8 cellular contexts compared by ENCODE assay signal in genomic region chr16:30122621-30123160, GRCh38. TPM values are rescaled to one million over a fixed set of nuclear protein-coding genes. Genes with fewer than 3 reads are reported as not detected.
A peak's percentile ranks its signal among the peaks of the same experiment; 100 is the strongest.
DNase-seq lines count a peak whose midpoint lies in the region; ATAC-seq and TF ChIP-seq lines count a peak whose summit lies in the region.

No MANE protein-coding gene starts in this region.

- in situ Hi-C loops in ACHN (cut with HindIII; ENCODE audit: low pct_ligation_motif_present, low pct_unique_long_range_greater_than_20kb, low sequenced_read_pairs) = no loop called here

- H3K4me1 ChIP-seq in HCT116 (ENCODE audit: control insufficient read depth in 1 of 2, insufficient read depth in 2 of 2, low read length in 2 of 2) (peaks cover 10 to 20% of the 10 kb centered on the region in 2 experiments), ovary (ENCODE audit: insufficient read depth) (no peaks in the 10 kb centered on the region)

- no TSS peak for BruUV-seq in HCT116 (replicated peaks; lab: Mats Ljungman, UMichigan)

- peak overlapping the region; percentile 88 for H3K4me3 Mint-ChIP-seq in activated CD4-positive, alpha-beta memory T cell treated with anti-CD3 and anti-CD28 coated beads, Interleukin-2, amount 10 ng/mL, durations not matched to agents 7 days and 5 days

- no peaks in the 10 kb centered on the region for H3K27me3 Mint-ChIP-seq in activated CD4-positive, alpha-beta memory T cell treated with anti-CD3 and anti-CD28 coated beads, Interleukin-2, amount 10 ng/mL, durations not matched to agents 7 days and 5 days

- CTCF ChIA-PET in HCT116 (lab: Charles Lee) = no interaction called here
- CTCF ChIA-PET in activated CD4-positive, alpha-beta memory T cell treated with anti-CD3 and anti-CD28 coated beads, Interleukin-2, amount 10 ng/mL, durations not matched to agents 7 days and 5 days (lab: Charles Lee) = interaction anchor here (3.0 kb wide), 2 partner anchors 10 to 11 kb away, joined by 12 to 15 read pairs; partner anchors contain the start of gene GDPD3

- H3K4me1 Mint-ChIP-seq in activated CD4-positive, alpha-beta memory T cell treated with anti-CD3 and anti-CD28 coated beads, Interleukin-2, amount 10 ng/mL, durations not matched to agents 7 days and 5 days = peaks cover 39% of the 10 kb centered on the region

- TF ChIP-seq CTCF in HCT116 (IDR thresholded peaks at IDR 0.05 in 2 of 3, conservative IDR thresholded peaks at IDR 0.05 in 1 of 3; ENCODE audit: borderline replicate concordance in 1 of 3, insufficient read depth in 1 of 3, low read depth in 2 of 3, low read length in 2 of 3) (no peak), foreskin fibroblast (IDR thresholded peaks at IDR 0.05; ENCODE audit: low read depth, low read length) (no peak), ovary (IDR thresholded peaks at IDR 0.05) (no peak)

- no peaks in the 10 kb centered on the region for H3K9me2 ChIP-seq in HCT116 (ENCODE audit: insufficient read depth)

- TF ChIP-seq EP300 in ovary (IDR thresholded peaks at IDR 0.05) = no peak

- peak overlapping the region; percentile 73 for H3K9ac ChIP-seq in HCT116 (ENCODE audit: low read length)

- no peaks in the 10 kb centered on the region for H3K79me2 ChIP-seq in HCT116 (ENCODE audit: insufficient read depth, low read length)

- POLR2A ChIA-PET in HCT116 (lab: Charles Lee) = interaction anchor here (1.3 kb wide), 1 partner anchor 8 kb away, joined by 3 read pairs; no protein-coding TSS in a partner anchor
- POLR2A ChIA-PET in activated CD4-positive, alpha-beta memory T cell treated with anti-CD3 and anti-CD28 coated beads, Interleukin-2, amount 10 ng/mL, durations not matched to agents 7 days and 5 days (lab: Charles Lee) = interaction anchor here (1.8 to 3.3 kb wide), 3 partner anchors 9 to 63 kb away, joined by 5 to 21 read pairs (median 14); partner anchors contain the start of genes CORO1A and GDPD3

- H3K4me3 ChIP-seq in HCT116 (replicated peaks in 1 of 2; ENCODE audit: low read depth in 1 of 2, low read length in 2 of 2) = peak overlapping the region; percentile 70
- peak overlapping the region; percentile 87 to 88 for H3K4me3 ChIP-seq in foreskin fibroblast (ENCODE audit: low read depth in 1 of 2, low read length in 2 of 2)
- peak overlapping the region; percentile 96 for H3K4me3 ChIP-seq in ovary

- WGBS in ovary, 3 donors = 0 to 3% (median 1%) methylated on average over 18 to 41 of the region's 41 CpGs

- no peaks in the 10 kb centered on the region for H3K36me3 ChIP-seq in HCT116 (ENCODE audit: control insufficient read depth in 1 of 2, insufficient read depth in 2 of 2, low read length in 2 of 2)
- no peaks in the 10 kb centered on the region for H3K36me3 ChIP-seq in ovary

- intact Hi-C loops in HCT116 (cut with micrococcal nuclease) (no loop called here), ovary (cut with DNase I) (no loop called here)

- H3K36me3 Mint-ChIP-seq in activated CD4-positive, alpha-beta memory T cell treated with anti-CD3 and anti-CD28 coated beads, Interleukin-2, amount 10 ng/mL, durations not matched to agents 7 days and 5 days (ENCODE audit: low read depth) = peaks cover 19% of the 10 kb centered on the region

- H2AFZ ChIP-seq in HCT116 (ENCODE audit: low read depth, low read length, poor library complexity, severe bottlenecking) = no peak overlapping the region

- no peaks in the 10 kb centered on the region for H3K27me3 ChIP-seq in HCT116 (ENCODE audit: insufficient read depth, low read length)
- no peaks in the 10 kb centered on the region for H3K27me3 ChIP-seq in ovary

- TF ChIP-seq RAD21 in HCT116 (IDR thresholded peaks at IDR 0.05; ENCODE audit: low read depth) = no peak

- ATAC-seq in HCT116 (peak; percentile 27), GM18909 (IDR thresholded peaks at IDR 0.05; ENCODE audit: poor library complexity, unreplicated experiment) (no peak)

- DNase-seq in ACHN (peak; percentile 15), HCT116 (ENCODE audit: low read depth, low spot score) (no peak), foreskin fibroblast (peak in 1 of 2 donors; percentile 28), ovary (no peak), NCI-H1048 (lab: John Stamatoyannopoulos, UW) (no peak), NCI-H1417 treated with DMSO at 0.1 percent for 48 hours (lab: John Stamatoyannopoulos, UW) (no peak)
- DNase-seq in activated CD4-positive, alpha-beta memory T cell treated with anti-CD3 and anti-CD28 coated beads, Interleukin-2, amount 10 ng/mL, durations not matched to agents 7 days and 5 days = peak; percentile 28

- H3K9me3 ChIP-seq in HCT116 (ENCODE audit: control insufficient read depth in 1 of 2, insufficient read depth in 1 of 2, low read depth in 1 of 2, low read length in 2 of 2) (no peaks in the 10 kb centered on the region), ovary (no peaks in the 10 kb centered on the region)

- H3K4me2 ChIP-seq in HCT116 (ENCODE audit: low read length) = peak overlapping the region; percentile 83

- H4K20me1 ChIP-seq in HCT116 (ENCODE audit: insufficient read depth) = no peaks in the 10 kb centered on the region

- H3K27ac Mint-ChIP-seq in activated CD4-positive, alpha-beta memory T cell treated with anti-CD3 and anti-CD28 coated beads, Interleukin-2, amount 10 ng/mL, durations not matched to agents 7 days and 5 days = peak overlapping the region; percentile 82

- peak overlapping the region; percentile 59; the same call in 1 of the 2 replicates for H3K27ac ChIP-seq in HCT116 (ENCODE audit: low read depth, low read length)
- peak overlapping the region; percentile 81 to 83 for H3K27ac ChIP-seq in ovary

- no peaks in the 10 kb centered on the region for H3K9me3 Mint-ChIP-seq in activated CD4-positive, alpha-beta memory T cell treated with anti-CD3 and anti-CD28 coated beads, Interleukin-2, amount 10 ng/mL, durations not matched to agents 7 days and 5 days

- TF ChIP-seq POLR2A in HCT116 (IDR thresholded peaks at IDR 0.05; ENCODE audit: borderline replicate concordance, extremely low read depth, insufficient read depth, insufficient read length) (no peak), ovary (IDR thresholded peaks at IDR 0.05) (no peak)

- RAD21 ChIA-PET in HCT116 (lab: Charles Lee; ENCODE audit: low non-redundant PET in 1 of 2, low total read pairs in 2 of 2, uncharacterized antibody in 2 of 2, unreplicated experiment in 2 of 2) = no interaction called here

TF ChIP-seq in HCT116, 20 proteins besides CTCF, POLR2A, EP300 and RAD21:
- no peak for TF ChIP-seq SRF (IDR thresholded peaks at IDR 0.05; ENCODE audit: low read depth)

RNA-seq across cellular contexts. Expression of gene MAPK3, which starts 0.3 kb away (rescaled TPM):
- total RNA-seq in HCT116 (2021; ENCODE audit: unreplicated experiment) = 68.8 TPM
- 96.8 and 99.9 TPM in 2 replicates for polyA plus RNA-seq in HCT116 (2012)
- 100 to 1,000 TPM; 108 to 111 TPM for total RNA-seq in activated CD4-positive, alpha-beta memory T cell treated with anti-CD3 and anti-CD28 coated beads, Interleukin-2, amount 10 ng/mL, durations not matched to agents 7 days and 5 days
- total RNA-seq in ovary = 100 to 1,000 TPM in 5 of 7 donors, 10 to 100 TPM in 2; 41.7 to 136 (median 115) TPM
- 100 to 1,000 TPM; 116 to 171 TPM for polyA plus RNA-seq in ovary

RNA-seq across cellular contexts. Expression of gene GDPD3, which starts 9.4 kb away (rescaled TPM):
- total RNA-seq in HCT116 (2021; ENCODE audit: unreplicated experiment) (7.0 TPM), ovary (1 to 10 TPM; 2.6 to 7.5 (median 4.6) TPM)
- polyA plus RNA-seq in HCT116 (2012) = 4.3 and 5.2 TPM in 2 replicates
- 10 to 100 TPM; 11.5 to 12.3 TPM for total RNA-seq in activated CD4-positive, alpha-beta memory T cell treated with anti-CD3 and anti-CD28 coated beads, Interleukin-2, amount 10 ng/mL, durations not matched to agents 7 days and 5 days
- polyA plus RNA-seq in ovary = 1 to 10 TPM; 3.7 to 4.4 TPM

RNA-seq across cellular contexts. Expression of gene YPEL3, which starts 26.7 kb away (rescaled TPM):
- 10.9 TPM for total RNA-seq in HCT116 (2021; ENCODE audit: unreplicated experiment)
- 13.9 and 16.3 TPM in 2 replicates for polyA plus RNA-seq in HCT116 (2012)
- total RNA-seq in activated CD4-positive, alpha-beta memory T cell treated with anti-CD3 and anti-CD28 coated beads, Interleukin-2, amount 10 ng/mL, durations not matched to agents 7 days and 5 days = 100 to 1,000 TPM in 1 of 2 experiments, 10 to 100 TPM in 1; 99.4 to 106 TPM
- 10 to 100 TPM; 12.7 to 94.9 (median 63.1) TPM for total RNA-seq in ovary
- 100 to 1,000 TPM in 1 of 2 donors, 10 to 100 TPM in 1; 30.2 to 134 TPM for polyA plus RNA-seq in ovary

RNA-seq across cellular contexts. Expression of gene TBX6, which starts 31.0 kb away (rescaled TPM):
- total RNA-seq in HCT116 (2021; ENCODE audit: unreplicated experiment) (1.4 TPM), ovary (1 to 10 TPM in 3 of 7 donors, under 1 TPM in 4; 0.23 to 1.5 (median 0.75) TPM)
- 1.2 and 1.5 TPM in 2 replicates for polyA plus RNA-seq in HCT116 (2012)
- total RNA-seq in activated CD4-positive, alpha-beta memory T cell treated with anti-CD3 and anti-CD28 coated beads, Interleukin-2, amount 10 ng/mL, durations not matched to agents 7 days and 5 days = 1 to 10 TPM; 1.9 to 2.5 TPM
- polyA plus RNA-seq in ovary = 1 to 10 TPM in 1 of 2 donors, under 1 TPM in 1; 0.08 to 1.1 TPM

RNA-seq across cellular contexts. Expression of gene PPP4C, which starts 46.9 kb away (rescaled TPM):
- total RNA-seq in HCT116 (2021; ENCODE audit: unreplicated experiment) (165 TPM), ovary (10 to 100 TPM; 21.9 to 55.8 (median 49.1) TPM)
- polyA plus RNA-seq in HCT116 (2012) = 185 and 187 TPM in 2 replicates
- 100 to 1,000 TPM; 146 to 147 TPM for total RNA-seq in activated CD4-positive, alpha-beta memory T cell treated with anti-CD3 and anti-CD28 coated beads, Interleukin-2, amount 10 ng/mL, durations not matched to agents 7 days and 5 days
- polyA plus RNA-seq in ovary = 10 to 100 TPM; 13.7 to 58.8 TPM

Comparison
In these comparisons a context has a peak if more than half of its experiments do, and no peak if none do; other contexts are left out.
1. DNase-seq: peak in ACHN (single experiment) and activated CD4-positive, alpha-beta memory T cell treated with anti-CD3 and anti-CD28 coated beads, Interleukin-2, amount 10 ng/mL, durations not matched to agents 7 days and 5 days (single experiment); none in HCT116 (single experiment), ovary (0 of 5), NCI-H1048 (single experiment) and NCI-H1417 treated with DMSO at 0.1 percent for 48 hours (single experiment).
2. Peak in every context shown above with its lines, with median percentiles within 50 percentile points of each other: H3K4me3 ChIP-seq.